ENCODE assay signal across 8 cellular contexts in the genomic region with DNA sequence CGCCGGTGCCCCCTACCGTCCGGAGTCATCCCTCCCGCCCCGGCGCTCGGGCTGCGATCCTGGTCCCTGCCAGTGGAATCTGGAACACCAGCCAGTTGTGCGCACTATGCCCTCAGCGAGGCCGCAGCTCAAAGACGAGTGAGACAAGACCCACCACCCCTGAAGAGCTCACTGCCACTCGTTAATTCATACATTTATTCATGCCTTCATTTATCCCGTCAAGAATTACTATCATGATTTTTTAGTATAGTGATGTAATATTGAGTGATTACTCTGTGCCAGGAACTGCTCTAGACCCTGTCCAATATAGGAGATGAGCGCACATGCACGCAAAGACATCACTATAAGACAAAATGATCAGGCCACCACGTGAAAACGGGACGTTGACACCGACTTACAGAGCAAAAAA. TPM values are rescaled to one million over a fixed set of nuclear protein-coding genes. Genes with fewer than 3 reads are reported as not detected.
DNase-seq lines count a peak whose midpoint lies in the region; ATAC-seq lines count a peak whose summit lies in the region.

No MANE protein-coding gene starts in this region.

- peaks cover 13% of the 10 kb centered on the region for H3K4me1 ChIP-seq in endocrine pancreas (ENCODE audit: control insufficient read depth, insufficient read depth, low read length)

- H3K27me3 ChIP-seq in endocrine pancreas (ENCODE audit: control insufficient read depth, insufficient read depth, low read length): no peaks in the 10 kb centered on the region

- no peaks in the 10 kb centered on the region for H3K9me3 ChIP-seq in endocrine pancreas (ENCODE audit: control insufficient read depth, low read length)

- H3K36me3 ChIP-seq in endocrine pancreas (ENCODE audit: control insufficient read depth, insufficient read depth, low read length): no peaks in the 10 kb centered on the region

- H3K9ac ChIP-seq in endocrine pancreas (ENCODE audit: control insufficient read depth, insufficient read depth, low read length): no peak overlapping the region

- DNase-seq in NCI-H146 treated with DMSO at 0.1 percent for 48 hours (lab: John Stamatoyannopoulos, UW; ENCODE audit: unreplicated experiment) (peak; percentile 14), NCI-H146 (lab: John Stamatoyannopoulos, UW) (no peak), SHP77 treated with DMSO at 0.1 percent for 48 hours (lab: John Stamatoyannopoulos, UW) (peak; percentile 36), mucosa of gallbladder (ENCODE audit: low spot score) (peak; percentile 90), ureter (ENCODE audit: low spot score) (peak; percentile 91), NOMO-1 treated with dmso at 0.1 percent for 144 hours (lab: John Stamatoyannopoulos, UW; ENCODE audit: unreplicated experiment) (no peak)

- peak overlapping the region; percentile 40 for H3K4me3 ChIP-seq in endocrine pancreas (ENCODE audit: control insufficient read depth, insufficient read depth, low read length)

- ATAC-seq in GM21825 (IDR thresholded peaks at IDR 0.05; ENCODE audit: unreplicated experiment): peak; percentile 2

RNA-seq across cellular contexts. Expression of gene PPA2, which starts 0.3 kb away (rescaled TPM):
- total RNA-seq in mucosa of gallbladder (82.0 TPM), ureter (98.0 TPM)

Comparison
In these comparisons a context has a peak if more than half of its experiments do, and no peak if none do; other contexts are left out.
1. DNase-seq: peak in NCI-H146 treated with DMSO at 0.1 percent for 48 hours (single experiment), SHP77 treated with DMSO at 0.1 percent for 48 hours (single experiment), mucosa of gallbladder (single experiment) and ureter (single experiment); none in NCI-H146 (single experiment) and NOMO-1 treated with dmso at 0.1 percent for 144 hours (single experiment).